ENCODE assay signal across 9 cellular contexts in genomic region chr12:79547044-79547734, GRCh38.
DNase-seq lines count a peak whose midpoint lies in the region; ATAC-seq, FAIRE-seq and TF ChIP-seq lines count a peak whose summit lies in the region.
"Had no signal": no experiment of that assay in that cellular context is flagged by ENCODE, and none has a peak within 500 bp of the region (broad histone marks: within the 10 kb centered on the region; RNA-seq: fewer than 3 reads in every experiment).

No MANE protein-coding gene starts in this region.

- H3K36me3 Mint-ChIP-seq in mesothelial cell of epicardium, result peaks cover 16% of the 10 kb centered on the region
- no peaks in the 10 kb centered on the region for H3K36me3 Mint-ChIP-seq in activated naive CD4-positive, alpha-beta T cell treated with anti-CD3 and anti-CD28 coated beads, Interleukin-2, amount 10 ng/mL, durations not matched to agents 7 days and 5 days

- H3K4me1 Mint-ChIP-seq in mesothelial cell of epicardium, result peaks cover 50% of the 10 kb centered on the region
- no peaks in the 10 kb centered on the region for H3K4me1 Mint-ChIP-seq in activated naive CD4-positive, alpha-beta T cell treated with anti-CD3 and anti-CD28 coated beads, Interleukin-2, amount 10 ng/mL, durations not matched to agents 7 days and 5 days

- DNase-seq in AG10803 (ENCODE audit: low read depth) (peak; percentile 94), HTR-8/SVneo (ENCODE audit: insufficient read length, low spot score) (peak; percentile 57), dermis blood vessel endothelial cell (peak; percentile 95), mesothelial cell of epicardium (ENCODE audit: low spot score in 2 of 2, unreplicated experiment in 2 of 2) (no peak), NCI-H510A (lab: John Stamatoyannopoulos, UW) (no peak), globus pallidus (ENCODE audit: low spot score) (no peak)
- DNase-seq in activated naive CD4-positive, alpha-beta T cell treated with anti-CD3 and anti-CD28 coated beads, Interleukin-2, amount 10 ng/mL, durations not matched to agents 7 days and 5 days, result no peak

- CTCF ChIA-PET in activated naive CD4-positive, alpha-beta T cell treated with anti-CD3 and anti-CD28 coated beads, Interleukin-2, amount 10 ng/mL, durations not matched to agents 7 days and 5 days (lab: Charles Lee), result interaction anchor here (0.6 to 2.2 kb wide), 5 partner anchors 16 to 965 kb away, joined by 3 to 10 read pairs (median 3); no protein-coding TSS in a partner anchor

- H3K9me3 Mint-ChIP-seq in mesothelial cell of epicardium, result peaks cover 9% of the 10 kb centered on the region
- H3K9me3 Mint-ChIP-seq in activated naive CD4-positive, alpha-beta T cell treated with anti-CD3 and anti-CD28 coated beads, Interleukin-2, amount 10 ng/mL, durations not matched to agents 7 days and 5 days, result no peaks in the 10 kb centered on the region

- no peak for TF ChIP-seq CTCF in AG10803 (conservative IDR thresholded peaks at IDR 0.05; ENCODE audit: low read length)
- no peak for TF ChIP-seq CTCF in mesothelial cell of epicardium (IDR thresholded peaks at IDR 0.05; ENCODE audit: unreplicated experiment)

- ATAC-seq in HG02588 (IDR thresholded peaks at IDR 0.05; ENCODE audit: unreplicated experiment), result no peak

- no peaks in the 10 kb centered on the region for H3K27me3 Mint-ChIP-seq in mesothelial cell of epicardium (ENCODE audit: low read depth)
- peaks cover 5% of the 10 kb centered on the region for H3K27me3 Mint-ChIP-seq in activated naive CD4-positive, alpha-beta T cell treated with anti-CD3 and anti-CD28 coated beads, Interleukin-2, amount 10 ng/mL, durations not matched to agents 7 days and 5 days

- FAIRE-seq in HTR-8/SVneo (lab: Jason Lieb, UNC), result peak; percentile 28
- FAIRE-seq: frontal cortex had no signal

- H3K4me3 Mint-ChIP-seq in mesothelial cell of epicardium, result no peak overlapping the region
- no peak overlapping the region for H3K4me3 Mint-ChIP-seq in activated naive CD4-positive, alpha-beta T cell treated with anti-CD3 and anti-CD28 coated beads, Interleukin-2, amount 10 ng/mL, durations not matched to agents 7 days and 5 days

- H3K4me3 ChIP-seq in AG10803 (ENCODE audit: low read length), result no peak overlapping the region

- H3K27ac Mint-ChIP-seq in mesothelial cell of epicardium, result peak overlapping the region; percentile 99
- no peak overlapping the region for H3K27ac Mint-ChIP-seq in activated naive CD4-positive, alpha-beta T cell treated with anti-CD3 and anti-CD28 coated beads, Interleukin-2, amount 10 ng/mL, durations not matched to agents 7 days and 5 days

Comparison
In these comparisons a context has a peak if more than half of its experiments do, and no peak if none do; other contexts are left out.
1. DNase-seq: peak in AG10803 (single experiment), HTR-8/SVneo (single experiment) and dermis blood vessel endothelial cell (single experiment); none in mesothelial cell of epicardium (0 of 2), activated naive CD4-positive, alpha-beta T cell treated with anti-CD3 and anti-CD28 coated beads, Interleukin-2, amount 10 ng/mL, durations not matched to agents 7 days and 5 days (single experiment), NCI-H510A (single experiment) and globus pallidus (single experiment).